In genomic region chr10:132385721-132386418, GRCh38 we compare ENCODE assay signal across 19 cellular contexts. TPM values are rescaled to one million over a fixed set of nuclear protein-coding genes. Genes with fewer than 3 reads are reported as not detected.
DNase-seq lines count a peak whose midpoint lies in the region; ATAC-seq, FAIRE-seq and TF ChIP-seq lines count a peak whose summit lies in the region.
"Had no signal": no experiment of that assay in that cellular context is flagged by ENCODE, and none has a peak within 500 bp of the region (broad histone marks: within the 10 kb centered on the region; RNA-seq: fewer than 3 reads in every experiment).

No MANE protein-coding gene starts in this region.

- no peaks in the 10 kb centered on the region for H3K4me1 ChIP-seq in small intestine (ENCODE audit: control insufficient read depth in 2 of 2, insufficient read depth in 1 of 2, low read depth in 1 of 2, low read length in 1 of 2)
- H3K4me1 ChIP-seq in esophagus squamous epithelium: peaks cover 4 to 35% (median 6%) of the 10 kb centered on the region in 3 donors
- H3K4me1 ChIP-seq: vagina had no signal

- H3K9me3 Mint-ChIP-seq in activated T-cell treated with anti-CD3 and anti-CD28 coated beads, Interleukin-2, amount 50 U/mL, for 72 hours: no peaks in the 10 kb centered on the region
- no peaks in the 10 kb centered on the region for H3K9me3 Mint-ChIP-seq in activated T-cell treated with anti-CD3 and anti-CD28 coated beads, Interleukin-2, amount 50 U/mL, for 24 hours
- peaks cover 9% of the 10 kb centered on the region for H3K9me3 Mint-ChIP-seq in glutamatergic neuron (ENCODE audit: unreplicated experiment)
- H3K9me3 Mint-ChIP-seq: CD8-positive, alpha-beta memory T cell; H9 had no signal

- no peaks in the 10 kb centered on the region for H3K27me3 ChIP-seq in small intestine (ENCODE audit: control insufficient read depth in 2 of 2, insufficient read depth in 2 of 2, low read length in 2 of 2)
- no peaks in the 10 kb centered on the region for H3K27me3 ChIP-seq in esophagus squamous epithelium
- H3K27me3 ChIP-seq: vagina had no signal

- intact Hi-C loops in left colon (cut with DNase I, micrococcal nuclease) (no loop called here), esophagus squamous epithelium (cut with DNase I) (no loop called here)

- H3K4me3 ChIP-seq in small intestine (ENCODE audit: low read depth in 1 of 2, low read length in 2 of 2) (no peak overlapping the region), esophagus squamous epithelium (no peak overlapping the region)
- H3K4me3 ChIP-seq: A549, vagina had no signal

- no peak for DNase-seq in activated T-cell treated with anti-CD3 and anti-CD28 coated beads, Interleukin-2, amount 50 U/mL, for 72 hours
- no peak for DNase-seq in activated T-cell treated with anti-CD3 and anti-CD28 coated beads, Interleukin-2, amount 50 U/mL, for 24 hours
- DNase-seq in left colon (peak in 1 of 2 donors; percentile 28), small intestine (peak; percentile 56), glutamatergic neuron (no peak), occipital lobe (lab: John Stamatoyannopoulos, UW) (no peak), esophagus squamous epithelium (lab: John Stamatoyannopoulos, UW) (no peak)
- DNase-seq: activated T-cell treated with anti-CD3 and anti-CD28 coated beads, Interleukin-2, amount 50 U/mL, for 48 hours; H9; hippocampal formation; NCI-H146; stimulated activated CD4-positive, alpha-beta T cell treated with anti-CD3 and anti-CD28 coated beads, Interleukin-12 subunit alpha, Interleukin-12 subunit beta, amount 100 ng/mL, for 4 hours; stimulated activated naive CD4-positive, alpha-beta T cell had no signal

- H3K27ac Mint-ChIP-seq in activated T-cell treated with anti-CD3 and anti-CD28 coated beads, Interleukin-2, amount 50 U/mL, for 72 hours: peak overlapping the region; percentile 14
- no peak overlapping the region for H3K27ac Mint-ChIP-seq in activated T-cell treated with anti-CD3 and anti-CD28 coated beads, Interleukin-2, amount 50 U/mL, for 24 hours
- no peak overlapping the region for H3K27ac Mint-ChIP-seq in glutamatergic neuron (ENCODE audit: unreplicated experiment)
- H3K27ac Mint-ChIP-seq: progenitor cell of endocrine pancreas had no signal

- H3K4me3 Mint-ChIP-seq in activated T-cell treated with anti-CD3 and anti-CD28 coated beads, Interleukin-2, amount 50 U/mL, for 72 hours: no peak overlapping the region
- H3K4me3 Mint-ChIP-seq in activated T-cell treated with anti-CD3 and anti-CD28 coated beads, Interleukin-2, amount 50 U/mL, for 24 hours: no peak overlapping the region
- no peak overlapping the region for H3K4me3 Mint-ChIP-seq in glutamatergic neuron (ENCODE audit: unreplicated experiment)
- H3K4me3 Mint-ChIP-seq: H9 had no signal

- TF ChIP-seq POLR2A in esophagus squamous epithelium (IDR thresholded peaks at IDR 0.05): no peak

- FAIRE-seq in small intestine (lab: Jason Lieb, UNC): no peak
- FAIRE-seq: A549, TTC549 had no signal

- no peaks in the 10 kb centered on the region for H3K36me3 Mint-ChIP-seq in activated T-cell treated with anti-CD3 and anti-CD28 coated beads, Interleukin-2, amount 50 U/mL, for 72 hours (ENCODE audit: insufficient read depth in 2 of 2)
- H3K36me3 Mint-ChIP-seq in activated T-cell treated with anti-CD3 and anti-CD28 coated beads, Interleukin-2, amount 50 U/mL, for 24 hours (ENCODE audit: low read depth): no peaks in the 10 kb centered on the region
- H3K36me3 Mint-ChIP-seq in glutamatergic neuron (ENCODE audit: unreplicated experiment): peaks cover 9% of the 10 kb centered on the region
- H3K36me3 Mint-ChIP-seq: CD8-positive, alpha-beta memory T cell had no signal

- peak overlapping the region; percentile 24 for H3K27ac ChIP-seq in KOPT-K1 (ENCODE audit: low read depth, low read length, poor library complexity, severe bottlenecking)
- no peak overlapping the region for H3K27ac ChIP-seq in small intestine (ENCODE audit: low read depth in 1 of 2, low read length in 1 of 2)
- no peak overlapping the region for H3K27ac ChIP-seq in esophagus squamous epithelium
- H3K27ac ChIP-seq: A549, vagina had no signal

- TF ChIP-seq CTCF in glutamatergic neuron (IDR thresholded peaks at IDR 0.05; ENCODE audit: partially characterized antibody, unreplicated experiment): no peak
- no peak for TF ChIP-seq CTCF in esophagus squamous epithelium (IDR thresholded peaks at IDR 0.05)

- no peaks in the 10 kb centered on the region for H3K27me3 Mint-ChIP-seq in activated T-cell treated with anti-CD3 and anti-CD28 coated beads, Interleukin-2, amount 50 U/mL, for 72 hours (ENCODE audit: low read depth)
- no peaks in the 10 kb centered on the region for H3K27me3 Mint-ChIP-seq in activated T-cell treated with anti-CD3 and anti-CD28 coated beads, Interleukin-2, amount 50 U/mL, for 24 hours
- peaks cover 6% of the 10 kb centered on the region for H3K27me3 Mint-ChIP-seq in glutamatergic neuron (ENCODE audit: unreplicated experiment)
- H3K27me3 Mint-ChIP-seq: CD8-positive, alpha-beta memory T cell had no signal

- no peaks in the 10 kb centered on the region for H3K36me3 ChIP-seq in KOPT-K1 (ENCODE audit: insufficient read depth, low read length)
- no peaks in the 10 kb centered on the region for H3K36me3 ChIP-seq in small intestine (ENCODE audit: control insufficient read depth in 2 of 2, insufficient read depth in 2 of 2, low read length in 2 of 2)
- no peaks in the 10 kb centered on the region for H3K36me3 ChIP-seq in esophagus squamous epithelium
- H3K36me3 ChIP-seq: vagina had no signal

- WGBS in small intestine, 3 donors: 61 to 76% (median 67%) methylated on average over 15 to 18 of the region's 18 CpGs
- 89 to 95% methylated on average over 3 to 7 of the region's 18 CpGs for WGBS in esophagus squamous epithelium, 2 donors

- peaks cover 6% of the 10 kb centered on the region for H3K4me1 Mint-ChIP-seq in activated T-cell treated with anti-CD3 and anti-CD28 coated beads, Interleukin-2, amount 50 U/mL, for 72 hours (ENCODE audit: low read depth)
- H3K4me1 Mint-ChIP-seq in activated T-cell treated with anti-CD3 and anti-CD28 coated beads, Interleukin-2, amount 50 U/mL, for 24 hours (ENCODE audit: low read depth): peaks cover 6% of the 10 kb centered on the region
- H3K4me1 Mint-ChIP-seq in glutamatergic neuron (ENCODE audit: low read depth, unreplicated experiment): peaks cover 11% of the 10 kb centered on the region

- no peak for ATAC-seq in activated T-cell treated with anti-CD3 and anti-CD28 coated beads, Interleukin-2, amount 50 U/mL, for 72 hours (replicated peaks in 1 of 2)
- peak; percentile 28 for ATAC-seq in left colon
- ATAC-seq: A549 had no signal

- H3K9me3 ChIP-seq in KOPT-K1 (ENCODE audit: insufficient read depth, low read length, poor library complexity, severe bottlenecking) (no peaks in the 10 kb centered on the region), small intestine (ENCODE audit: control insufficient read depth, low read depth) (no peaks in the 10 kb centered on the region), esophagus squamous epithelium (peaks cover 0 to 7% (median 0%) of the 10 kb centered on the region in 3 donors)
- H3K9me3 ChIP-seq: vagina had no signal

RNA-seq across cellular contexts. Expression of gene PWWP2B, which starts 11.1 kb away (rescaled TPM):
- 1 to 10 TPM; 3.1 to 5.2 TPM for total RNA-seq in activated T-cell treated with anti-CD3 and anti-CD28 coated beads, Interleukin-2, amount 50 U/mL, for 72 hours
- 10 to 100 TPM; 51.9 to 55.3 TPM for total RNA-seq in left colon
- 10 to 100 TPM in 1 of 3 donors, 1 to 10 TPM in 2; 7.0 to 14.7 (median 9.2) TPM for polyA plus RNA-seq in small intestine
- total RNA-seq in glutamatergic neuron (ENCODE audit: unreplicated experiment): 49.4 TPM
- 5.6 TPM for total RNA-seq in occipital lobe
- total RNA-seq in esophagus squamous epithelium: 10 to 100 TPM; 14.9 to 27.3 (median 16.7) TPM

RNA-seq across cellular contexts. Expression of gene LRRC27, which starts 53.9 kb away (rescaled TPM):
- 1 to 10 TPM; 4.8 to 5.3 TPM for total RNA-seq in activated T-cell treated with anti-CD3 and anti-CD28 coated beads, Interleukin-2, amount 50 U/mL, for 72 hours
- total RNA-seq in left colon (1 to 10 TPM; 6.5 to 9.2 TPM), glutamatergic neuron (ENCODE audit: unreplicated experiment) (13.8 TPM), occipital lobe (22.8 TPM), esophagus squamous epithelium (1 to 10 TPM; 1.5 to 5.3 (median 2.4) TPM)
- polyA plus RNA-seq in small intestine: 10 to 100 TPM in 1 of 3 donors, 1 to 10 TPM in 2; 4.7 to 14.1 (median 7.1) TPM
